ENCODE assay signal across 8 cellular contexts in the genomic region with DNA sequence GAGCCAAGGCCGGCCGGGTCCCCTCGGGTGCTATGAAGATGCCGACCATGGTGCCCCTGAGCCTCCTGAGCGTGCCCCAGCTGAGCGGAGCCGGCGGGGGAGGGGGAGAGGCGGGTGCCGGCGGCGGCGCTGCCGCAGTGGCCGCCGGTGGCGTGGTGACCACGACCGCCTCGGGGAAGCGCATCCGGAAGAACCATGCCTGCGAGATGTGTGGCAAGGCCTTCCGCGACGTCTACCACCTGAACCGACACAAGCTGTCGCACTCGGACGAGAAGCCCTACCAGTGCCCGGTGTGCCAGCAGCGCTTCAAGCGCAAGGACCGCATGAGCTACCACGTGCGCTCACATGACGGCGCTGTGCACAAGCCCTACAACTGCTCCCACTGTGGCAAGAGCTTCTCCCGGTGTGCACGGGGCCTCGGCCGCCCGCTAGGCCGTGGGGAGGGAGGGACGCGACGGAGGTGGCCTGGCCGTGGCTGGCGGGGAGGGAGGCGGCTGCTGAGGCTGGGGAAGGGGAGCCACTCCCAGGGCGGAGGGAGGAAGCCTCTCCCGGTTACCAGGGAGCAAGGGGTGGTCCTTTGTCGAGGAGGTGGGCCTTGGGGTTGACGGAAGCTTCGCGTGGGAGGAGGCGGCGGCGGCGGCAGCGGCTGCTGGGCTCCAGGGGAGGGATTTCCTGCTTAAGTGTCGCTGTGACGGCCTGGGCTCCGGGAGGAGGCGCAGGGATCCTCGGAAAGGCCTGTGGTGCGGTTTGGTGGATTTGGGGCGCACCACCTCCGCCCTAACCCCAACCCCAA. TPM values are rescaled to one million over a fixed set of nuclear protein-coding genes. Genes with fewer than 3 reads are reported as not detected.
DNase-seq lines count a peak whose midpoint lies in the region; ATAC-seq and TF ChIP-seq lines count a peak whose summit lies in the region.

No MANE protein-coding gene starts in this region.

- H3K27ac ChIP-seq in RWPE2 (ENCODE audit: poor library complexity, severe bottlenecking): peak overlapping the region; percentile 92

- no peaks in the 10 kb centered on the region for H3K27me3 ChIP-seq in RWPE2 (ENCODE audit: insufficient read depth, poor library complexity, severe bottlenecking)

- ATAC-seq in RWPE2 (ENCODE audit: low read depth) (peak; percentile 30), GM19395 (IDR thresholded peaks at IDR 0.05; ENCODE audit: unreplicated experiment) (no peak)
- peak; percentile 26 to 56 for ATAC-seq in natural killer cell treated with Interleukin-12 subunit alpha and Interleukin-12 subunit beta and Interleukin-15 and Interleukin-18, amount 100 ng/mL, for 72 hours

- peak overlapping the region; percentile 99 for H3K4me3 Mint-ChIP-seq in natural killer cell treated with Interleukin-12 subunit alpha and Interleukin-12 subunit beta and Interleukin-15 and Interleukin-18, amount 100 ng/mL, for 72 hours

- no peaks in the 10 kb centered on the region for H3K9me3 ChIP-seq in RWPE2 (ENCODE audit: severe bottlenecking)

- peaks cover 7% of the 10 kb centered on the region for H3K36me3 Mint-ChIP-seq in natural killer cell treated with Interleukin-12 subunit alpha and Interleukin-12 subunit beta and Interleukin-15 and Interleukin-18, amount 100 ng/mL, for 72 hours

- peak overlapping the region; percentile 93 to 97 for H3K27ac Mint-ChIP-seq in natural killer cell treated with Interleukin-12 subunit alpha and Interleukin-12 subunit beta and Interleukin-15 and Interleukin-18, amount 100 ng/mL, for 72 hours

- H3K4me3 ChIP-seq in GM12875 (ENCODE audit: low read depth, low read length) (peak overlapping the region; percentile 59), RWPE2 (ENCODE audit: severe bottlenecking) (peak overlapping the region; percentile 88)

- H3K9me3 Mint-ChIP-seq in natural killer cell treated with Interleukin-12 subunit alpha and Interleukin-12 subunit beta and Interleukin-15 and Interleukin-18, amount 100 ng/mL, for 72 hours: no peaks in the 10 kb centered on the region

- H3K36me3 ChIP-seq in RWPE2 (ENCODE audit: low read depth): peaks cover 35% of the 10 kb centered on the region

- H3K4me1 Mint-ChIP-seq in natural killer cell treated with Interleukin-12 subunit alpha and Interleukin-12 subunit beta and Interleukin-15 and Interleukin-18, amount 100 ng/mL, for 72 hours (ENCODE audit: low read depth in 2 of 2): peaks cover 49 to 52% of the 10 kb centered on the region in 2 donors

- no peaks in the 10 kb centered on the region for H3K27me3 Mint-ChIP-seq in natural killer cell treated with Interleukin-12 subunit alpha and Interleukin-12 subunit beta and Interleukin-15 and Interleukin-18, amount 100 ng/mL, for 72 hours

- peaks cover 7% of the 10 kb centered on the region for H3K4me1 ChIP-seq in RWPE2 (ENCODE audit: insufficient read depth, poor library complexity, severe bottlenecking)

- TF ChIP-seq CTCF in GM12875 (IDR thresholded peaks at IDR 0.05; ENCODE audit: borderline replicate concordance, insufficient read depth, low read depth, low read length): peak; percentile 73
- peak; percentile 51 for TF ChIP-seq CTCF in RWPE2 (IDR thresholded peaks at IDR 0.05; ENCODE audit: poor library complexity, severe bottlenecking)

- peak; percentile 65 to 66 for DNase-seq in Kasumi-1 (lab: John Stamatoyannopoulos, UW)
- peak; percentile 93 for DNase-seq in RWPE2 (ENCODE audit: low spot score)
- DNase-seq in activated effector memory CD4-positive, alpha-beta T cell treated with Interleukin-2 at 50 U/mL for 16 hours: peak; percentile 80
- peak; percentile 90 for DNase-seq in fibroblast of peridontal ligament (ENCODE audit: extremely low read depth)
- DNase-seq in natural killer cell treated with Interleukin-12 subunit alpha and Interleukin-12 subunit beta and Interleukin-15 and Interleukin-18, amount 100 ng/mL, for 72 hours (ENCODE audit: low spot score): peak; percentile 92
- peak; percentile 89 for DNase-seq in stimulated activated naive CD4-positive, alpha-beta T cell treated with Interleukin-2 at 50 U/mL for 16 hours (lab: John Stamatoyannopoulos, UW)

RNA-seq across cellular contexts. Expression of a gene that starts 1.3 kb away (rescaled TPM):
- total RNA-seq in natural killer cell treated with Interleukin-12 subunit alpha and Interleukin-12 subunit beta and Interleukin-15 and Interleukin-18, amount 100 ng/mL, for 72 hours: 100 to 1,000 TPM; 241 to 424 TPM

RNA-seq across cellular contexts. Expression of a gene that starts 4.4 kb away (rescaled TPM):
- total RNA-seq in natural killer cell treated with Interleukin-12 subunit alpha and Interleukin-12 subunit beta and Interleukin-15 and Interleukin-18, amount 100 ng/mL, for 72 hours: 1 to 10 TPM in 1 of 2 donors, under 1 TPM in 1; 0.98 to 2.8 TPM

RNA-seq across cellular contexts. Expression of a gene that starts 8.3 kb away (rescaled TPM):
- 10 to 100 TPM; 20.5 to 36.1 TPM for total RNA-seq in natural killer cell treated with Interleukin-12 subunit alpha and Interleukin-12 subunit beta and Interleukin-15 and Interleukin-18, amount 100 ng/mL, for 72 hours

RNA-seq across cellular contexts. Expression of a gene that starts 12.6 kb away (rescaled TPM):
- total RNA-seq in natural killer cell treated with Interleukin-12 subunit alpha and Interleukin-12 subunit beta and Interleukin-15 and Interleukin-18, amount 100 ng/mL, for 72 hours: 100 to 1,000 TPM in 1 of 2 donors, 10 to 100 TPM in 1; 86.1 to 180 TPM

RNA-seq across cellular contexts. Expression of a gene that starts 17.1 kb away (rescaled TPM):
- 100 to 1,000 TPM in 1 of 2 donors, 10 to 100 TPM in 1; 63.4 to 174 TPM for total RNA-seq in natural killer cell treated with Interleukin-12 subunit alpha and Interleukin-12 subunit beta and Interleukin-15 and Interleukin-18, amount 100 ng/mL, for 72 hours
